In the genomic region with DNA sequence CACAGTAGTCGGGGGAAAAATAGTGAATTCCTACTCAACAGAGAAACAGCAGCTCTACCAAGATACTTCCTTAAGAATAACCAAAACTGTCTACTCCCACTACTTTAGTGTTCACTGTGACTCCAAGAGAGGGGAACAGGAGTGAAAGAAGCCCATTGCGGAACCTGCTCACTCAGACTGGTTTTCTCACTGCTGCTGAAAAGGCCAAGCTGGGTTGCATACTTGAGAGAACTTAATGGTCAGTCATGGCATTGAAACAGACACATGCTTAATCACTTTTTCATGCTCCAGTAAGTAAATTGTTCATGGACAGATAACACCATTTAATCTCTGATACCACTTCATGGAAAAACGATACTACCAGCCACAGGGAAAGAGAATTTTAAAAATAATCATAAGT, we compare ENCODE assay signal across 13 cellular contexts. TPM values are rescaled to one million over a fixed set of nuclear protein-coding genes. Genes with fewer than 3 reads are reported as not detected.
DNase-seq lines count a peak whose midpoint lies in the region; ATAC-seq and FAIRE-seq lines count a peak whose summit lies in the region.
"Had no signal": no experiment of that assay in that cellular context is flagged by ENCODE, and none has a peak within 500 bp of the region (broad histone marks: within the 10 kb centered on the region; RNA-seq: fewer than 3 reads in every experiment).

No MANE protein-coding gene starts in this region.

- no peak for ATAC-seq in GM21619 (IDR thresholded peaks at IDR 0.05; ENCODE audit: unreplicated experiment)
- ATAC-seq: activated CD4-positive, alpha-beta T cell treated with anti-CD3 and anti-CD28 coated beads for 36 hours had no signal

- no CpG with 5 or more reads among the region's 3 CpGs for WGBS in neuronal stem cell (ENCODE audit: extremely low coverage in 2 of 2, insufficient read length in 2 of 2, insufficient replicate concordance in 1 of 2), 2 donors

- no peak overlapping the region for H2BK12ac ChIP-seq in neuronal stem cell (ENCODE audit: low read length)

- H3K14ac ChIP-seq in neuronal stem cell (ENCODE audit: low read length) = no peak overlapping the region

- FAIRE-seq in HTR-8/SVneo (lab: Jason Lieb, UNC) = no peak
- FAIRE-seq: bronchial epithelial cell had no signal

- peak overlapping the region; percentile 81 for H3K4me2 ChIP-seq in BLaER1
- H3K4me2 ChIP-seq in neuronal stem cell (ENCODE audit: insufficient read depth, low read length, poor library complexity, severe bottlenecking) = no peak overlapping the region

- no peak overlapping the region for H4K91ac ChIP-seq in neuronal stem cell (ENCODE audit: low read depth, low read length, poor library complexity)

- H2BK120ac ChIP-seq in neuronal stem cell (ENCODE audit: low read depth, low read length) = no peak overlapping the region

- H3K23ac ChIP-seq in neuronal stem cell (ENCODE audit: low read depth, low read length, poor library complexity) = no peak overlapping the region

- no peaks in the 10 kb centered on the region for H4K20me1 ChIP-seq in BLaER1

- H2AK5ac ChIP-seq in neuronal stem cell (ENCODE audit: low read depth, low read length) = no peak overlapping the region

- H3K18ac ChIP-seq in neuronal stem cell (ENCODE audit: low read length) = no peak overlapping the region

- DNase-seq in NOMO-1 (lab: John Stamatoyannopoulos, UW; ENCODE audit: unreplicated experiment in 2 of 2) (peak; percentile 65 to 78), glomerular visceral epithelial cell (ENCODE audit: extremely low spot score) (peak; percentile 47), neuronal stem cell (ENCODE audit: low spot score) (no peak), HTR-8/SVneo (ENCODE audit: insufficient read length, low spot score) (no peak), HuH-7.5 (ENCODE audit: low spot score) (no peak)
- DNase-seq in activated T-cell treated with anti-CD3 and anti-CD28 coated beads, Interleukin-2, amount 50 U/mL, for 48 hours = no peak
- DNase-seq: activated CD4-positive, alpha-beta T cell treated with anti-CD3 and anti-CD28 coated beads for 36 hours; esophagus squamous epithelium; occipital lobe had no signal

- 0 out of 2 replicates have a peak overlapping the region, but pooled peaks have one; percentile 1 for H3K27ac ChIP-seq in BLaER1
- H3K27ac ChIP-seq in neuronal stem cell (replicated peaks; ENCODE audit: low read length) = no peak overlapping the region
- H3K27ac ChIP-seq: SK-N-MC had no signal

- no peak overlapping the region for H3K4ac ChIP-seq in neuronal stem cell (ENCODE audit: low read length)

- no peak overlapping the region for H2BK15ac ChIP-seq in neuronal stem cell (ENCODE audit: low read length)

- H2BK5ac ChIP-seq in neuronal stem cell (ENCODE audit: low read length) = no peak overlapping the region

- no peaks in the 10 kb centered on the region for H3K36me3 ChIP-seq in BLaER1
- no peaks in the 10 kb centered on the region for H3K36me3 ChIP-seq in neuronal stem cell (replicated peaks in 1 of 2; ENCODE audit: control insufficient read depth in 2 of 2, insufficient read depth in 2 of 2, low read length in 2 of 2)
- H3K36me3 ChIP-seq: esophagus squamous epithelium had no signal

- H2AFZ ChIP-seq in neuronal stem cell (ENCODE audit: low read length) = peak overlapping the region; percentile 78

- H3K27me3 ChIP-seq in BLaER1 = no peaks in the 10 kb centered on the region
- H3K27me3 ChIP-seq in neuronal stem cell (ENCODE audit: control insufficient read depth in 3 of 3, insufficient read depth in 3 of 3, low read depth in 1 of 3, low read length in 3 of 3) = no peaks in the 10 kb centered on the region
- H3K27me3 ChIP-seq: esophagus squamous epithelium had no signal

- H3K4me3 ChIP-seq in BLaER1 (no peak overlapping the region), neuronal stem cell (ENCODE audit: low read length in 2 of 2) (no peak overlapping the region)
- H3K4me3 ChIP-seq: esophagus squamous epithelium, SK-N-MC had no signal

- H3K9ac ChIP-seq in BLaER1 (no peak overlapping the region), neuronal stem cell (ENCODE audit: low read depth, low read length, poor library complexity) (no peak overlapping the region)

- no peaks in the 10 kb centered on the region for H3K79me1 ChIP-seq in neuronal stem cell (ENCODE audit: low read depth, low read length)

- H3K4me1 ChIP-seq in BLaER1 (peaks cover 33% of the 10 kb centered on the region), neuronal stem cell (ENCODE audit: control insufficient read depth in 2 of 2, insufficient read depth in 1 of 2, low read depth in 1 of 2, low read length in 2 of 2) (peaks cover 5 to 6% of the 10 kb centered on the region in 2 donors)

- H4K8ac ChIP-seq in neuronal stem cell (ENCODE audit: low read depth, low read length) = no peak overlapping the region

- no peaks in the 10 kb centered on the region for H3K9me3 ChIP-seq in BLaER1
- H3K9me3 ChIP-seq in neuronal stem cell (replicated peaks in 1 of 2; ENCODE audit: control insufficient read depth in 2 of 2, insufficient read depth in 1 of 2, low read depth in 1 of 2, low read length in 2 of 2) = no peaks in the 10 kb centered on the region
- H3K9me3 ChIP-seq: esophagus squamous epithelium had no signal

RNA-seq across cellular contexts. Expression of a gene that starts 35.7 kb away (rescaled TPM):
- 1.4 TPM for polyA plus RNA-seq in neuronal stem cell (2013, experiment 1 of 2)
- polyA plus RNA-seq in neuronal stem cell (2013, experiment 2 of 2) = 1.2 TPM

Comparison
In these comparisons a context has a peak if more than half of its experiments do, and no peak if none do; other contexts are left out.
1. DNase-seq: peak in NOMO-1 (2 of 2) and glomerular visceral epithelial cell (single experiment); none in neuronal stem cell (single experiment), HTR-8/SVneo (single experiment), HuH-7.5 (single experiment) and activated T-cell treated with anti-CD3 and anti-CD28 coated beads, Interleukin-2, amount 50 U/mL, for 48 hours (0 of 2).